1 cellular context compared by ENCODE assay signal in genomic region chr10:125823663-125824251, GRCh38.
TF ChIP-seq lines count a peak whose summit lies in the region.

No MANE protein-coding gene starts in this region.

TF ChIP-seq in K562, 482 proteins besides CTCF, POLR2A, EP300 and RAD21:
- TF ChIP-seq NKRF (IDR thresholded peaks at IDR 0.05; ENCODE audit: borderline replicate concordance) (peak; percentile 80), ILF3 (IDR thresholded peaks at IDR 0.05; ENCODE audit: borderline replicate concordance) (no peak), ZNF143 (CRISPR knock-in tag; IDR thresholded peaks at IDR 0.05) (no peak), MLLT1 (IDR thresholded peaks at IDR 0.05) (0 out of 4 replicates have a peak, but pooled peaks of 1 of the 2 experiments have one; percentile 46), MAZ (CRISPR knock-in tag; conservative IDR thresholded peaks at IDR 0.05 in 1 of 2, IDR thresholded peaks at IDR 0.05 in 1 of 2) (no peak), EP400 (IDR thresholded peaks at IDR 0.05) (peak; percentile 44; the same call in 1 of the 2 replicates), ZNF696 (CRISPR knock-in tag; conservative IDR thresholded peaks at IDR 0.05) (no peak), SMAD4 (CRISPR knock-in tag; conservative IDR thresholded peaks at IDR 0.05) (no peak), DIDO1 (tag; IDR thresholded peaks at IDR 0.05; ENCODE audit: low read depth) (no peak), CHD1 (IDR thresholded peaks at IDR 0.05; ENCODE audit: low read length) (peak; percentile 42), KHSRP (IDR thresholded peaks at IDR 0.05) (no peak), MAX (CRISPR knock-in tag; IDR thresholded peaks at IDR 0.05) (no peak), RB1 (IDR thresholded peaks at IDR 0.05; ENCODE audit: low read depth) (no peak), SIN3A (IDR thresholded peaks at IDR 0.05; ENCODE audit: borderline replicate concordance in 2 of 2, control insufficient read depth in 1 of 2, low read depth in 2 of 2, low read length in 2 of 2) (0 out of 4 replicates have a peak, but pooled peaks of 1 of the 2 experiments have one; percentile 14), MCM5 (IDR thresholded peaks at IDR 0.05; ENCODE audit: low read depth) (no peak), NR4A1 (CRISPR knock-in tag; IDR thresholded peaks at IDR 0.05) (no peak), NR4A1 (tag; IDR thresholded peaks at IDR 0.05) (no peak), GTF2E2 (tag; IDR thresholded peaks at IDR 0.05) (0 out of 2 replicates have a peak, but pooled peaks have one; percentile 22), AFF1 (IDR thresholded peaks at IDR 0.05; ENCODE audit: low read depth in 1 of 2, partially characterized antibody in 2 of 2) (no peak), THAP7 (CRISPR knock-in tag; IDR thresholded peaks at IDR 0.05) (no peak), NCOA1 (IDR thresholded peaks at IDR 0.05; ENCODE audit: low read depth) (0 out of 2 replicates have a peak, but pooled peaks have one; percentile 1), TFAP4 (CRISPR knock-in tag; IDR thresholded peaks at IDR 0.05; ENCODE audit: borderline replicate concordance) (0 out of 2 replicates have a peak, but pooled peaks have one; percentile 2), THRB (CRISPR knock-in tag; conservative IDR thresholded peaks at IDR 0.05) (no peak), MBD1 (CRISPR knock-in tag; IDR thresholded peaks at IDR 0.05) (no peak), PHTF2 (CRISPR knock-in tag; IDR thresholded peaks at IDR 0.05) (no peak), ZNF133 (CRISPR knock-in tag; IDR thresholded peaks at IDR 0.05) (no peak), HDAC1 (IDR thresholded peaks at IDR 0.05) (peak in 1 of 2 experiments; percentile 89; a peak in 1 of 4 replicates), SAP30 (IDR thresholded peaks at IDR 0.05; ENCODE audit: borderline replicate concordance, insufficient read depth, low read depth, low read length, poor library complexity, severe bottlenecking) (peak; percentile 57), ZNF551 (CRISPR knock-in tag; IDR thresholded peaks at IDR 0.05) (no peak), ZNF707 (CRISPR knock-in tag; conservative IDR thresholded peaks at IDR 0.05) (no peak)
TF ChIP-seq in K562: peak in this region for 10.
